Comparison of ENCODE assay signal across 17 cellular contexts in the genomic region with DNA sequence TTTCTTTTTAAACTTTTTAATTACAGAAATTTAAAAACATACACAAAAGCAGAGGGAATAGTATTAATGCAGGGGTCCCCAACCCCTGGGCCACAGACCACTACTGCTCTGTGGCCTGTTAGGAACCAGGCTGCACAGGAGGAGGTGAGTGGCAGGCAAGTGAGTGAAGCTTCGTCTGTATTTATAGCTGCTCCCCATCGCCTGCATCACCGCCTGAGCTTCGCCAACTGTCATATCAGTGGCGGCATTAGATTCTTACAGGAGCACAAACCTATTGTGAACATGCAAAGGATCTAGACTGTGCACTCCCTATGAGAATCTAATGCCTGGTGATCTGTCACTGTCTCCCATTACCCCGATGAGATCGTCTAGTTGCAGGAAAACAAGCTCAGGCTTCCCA. TPM values are rescaled to one million over a fixed set of nuclear protein-coding genes. Genes with fewer than 3 reads are reported as not detected.
DNase-seq lines count a peak whose midpoint lies in the region; ATAC-seq lines count a peak whose summit lies in the region.
"Had no signal": no experiment of that assay in that cellular context is flagged by ENCODE, and none has a peak within 500 bp of the region (broad histone marks: within the 10 kb centered on the region; RNA-seq: fewer than 3 reads in every experiment).

No MANE protein-coding gene starts in this region.

- peak overlapping the region in 1 of 10 donors; percentile 19 for H3K27ac Mint-ChIP-seq in naive thymus-derived CD8-positive, alpha-beta T cell

- H3K27ac ChIP-seq in BLaER1 (no peak overlapping the region), SJSA1 (0 out of 2 replicates have a peak overlapping the region, but pooled peaks have one; percentile 11)
- H3K27ac ChIP-seq in BLaER1 treated with 17β-estradiol and CSF1 and Interleukin-3, amounts not matched to agents 10 nM and 100 nM = no peak overlapping the region
- H3K27ac ChIP-seq: PC-9 had no signal

- no peak overlapping the region for H3K4me3 Mint-ChIP-seq in naive thymus-derived CD8-positive, alpha-beta T cell

- H3K4me3 ChIP-seq in BLaER1 (no peak overlapping the region), SJSA1 (no peak overlapping the region)
- H3K4me3 ChIP-seq in BLaER1 treated with 17β-estradiol and CSF1 and Interleukin-3, amounts not matched to agents 10 nM and 100 nM = no peak overlapping the region
- H3K4me3 ChIP-seq: K562, PC-9 had no signal

- H3K9ac ChIP-seq in BLaER1 = no peak overlapping the region
- H3K9ac ChIP-seq in BLaER1 treated with 17β-estradiol and CSF1 and Interleukin-3, amounts not matched to agents 10 nM and 100 nM = no peak overlapping the region

- no peak for DNase-seq in SJSA1 (ENCODE audit: low read depth in 1 of 2, low spot score in 2 of 2)
- peak; percentile 37 for DNase-seq in mesenteric fat pad (ENCODE audit: low spot score)
- no peak for DNase-seq in stimulated activated naive CD8-positive, alpha-beta T cell treated with anti-CD3 and anti-CD28 coated beads, Interleukin-15, Interleukin-2, amounts not matched to agents 100 U/mL and 50 U/mL, for 24 hours
- DNase-seq in naive thymus-derived CD8-positive, alpha-beta T cell = no peak
- no peak for DNase-seq in GM19240 (ENCODE audit: insufficient read length, low spot score)
- DNase-seq: BE2C, MV-4-11, NCI-H1417, NCI-H1930, NCI-H774, PC-9 had no signal

- H3K4me1 ChIP-seq in BLaER1 = peaks cover 32% of the 10 kb centered on the region
- H3K4me1 ChIP-seq in BLaER1 treated with 17β-estradiol and CSF1 and Interleukin-3, amounts not matched to agents 10 nM and 100 nM = peaks cover 22 to 34% (median 31%) of the 10 kb centered on the region in 10 experiments
- H3K4me1 ChIP-seq in SJSA1 (replicated peaks) = peaks cover 30% of the 10 kb centered on the region
- H3K4me1 ChIP-seq: BE2C had no signal

- H3K9me3 ChIP-seq in BLaER1 (no peaks in the 10 kb centered on the region), SJSA1 (replicated peaks) (no peaks in the 10 kb centered on the region)
- H3K9me3 ChIP-seq in BLaER1 treated with 17β-estradiol and CSF1 and Interleukin-3, amounts not matched to agents 10 nM and 100 nM (replicated peaks in 1 of 11) = peaks cover 0 to 31% (median 6%) of the 10 kb centered on the region in 11 experiments; a peak in 10 of 22 replicates
- H3K9me3 ChIP-seq: BE2C had no signal

- no peaks in the 10 kb centered on the region for H4K20me1 ChIP-seq in BLaER1
- no peaks in the 10 kb centered on the region for H4K20me1 ChIP-seq in BLaER1 treated with 17β-estradiol and CSF1 and Interleukin-3, amounts not matched to agents 10 nM and 100 nM

- peaks cover 20 to 61% (median 20%) of the 10 kb centered on the region in 4 donors for H3K4me1 Mint-ChIP-seq in naive thymus-derived CD8-positive, alpha-beta T cell

- H3K27me3 Mint-ChIP-seq in naive thymus-derived CD8-positive, alpha-beta T cell = peaks cover 0 to 8% (median 3%) of the 10 kb centered on the region in 5 donors

- no peak for ATAC-seq in stimulated activated naive CD8-positive, alpha-beta T cell treated with anti-CD3 and anti-CD28 coated beads, Interleukin-15, Interleukin-2, amounts not matched to agents 100 U/mL and 50 U/mL, for 24 hours
- ATAC-seq in naive thymus-derived CD8-positive, alpha-beta T cell = no peak

- H3K9me3 Mint-ChIP-seq in naive thymus-derived CD8-positive, alpha-beta T cell = peaks cover 0 to 1% (median 0%) of the 10 kb centered on the region in 9 donors

- H3K36me3 ChIP-seq in BLaER1 (no peaks in the 10 kb centered on the region), SJSA1 (no peaks in the 10 kb centered on the region)
- no peaks in the 10 kb centered on the region for H3K36me3 ChIP-seq in BLaER1 treated with 17β-estradiol and CSF1 and Interleukin-3, amounts not matched to agents 10 nM and 100 nM
- H3K36me3 ChIP-seq: BE2C had no signal

- H3K27me3 ChIP-seq in BLaER1 (no peaks in the 10 kb centered on the region), SJSA1 (replicated peaks) (no peaks in the 10 kb centered on the region)
- no peaks in the 10 kb centered on the region for H3K27me3 ChIP-seq in BLaER1 treated with 17β-estradiol and CSF1 and Interleukin-3, amounts not matched to agents 10 nM and 100 nM
- H3K27me3 ChIP-seq: BE2C had no signal

- POLR2A ChIA-PET in naive thymus-derived CD8-positive, alpha-beta T cell (lab: Charles Lee) = interaction anchor here (0.9 kb wide), 1 partner anchor 31 kb away, joined by 5 read pairs; no protein-coding TSS in a partner anchor

- peaks cover 4 to 12% (median 7%) of the 10 kb centered on the region in 3 donors for H3K36me3 Mint-ChIP-seq in naive thymus-derived CD8-positive, alpha-beta T cell

- peak overlapping the region; percentile 66; the same call in 1 of the 2 replicates for H3K4me2 ChIP-seq in BLaER1
- peak overlapping the region in 10 of 11 experiments; percentile 19 to 73 (median 65); a peak in 15 of 22 replicates for H3K4me2 ChIP-seq in BLaER1 treated with 17β-estradiol and CSF1 and Interleukin-3, amounts not matched to agents 10 nM and 100 nM
- H3K4me2 ChIP-seq: PC-9 had no signal

RNA-seq across cellular contexts. Expression of a gene that starts 22.4 kb away (rescaled TPM):
- total RNA-seq in SJSA1 (2014; rRNA removed; shearing (Covaris generic)) = not detected in 2 replicates
- not detected for total RNA-seq in mesenteric fat pad
- total RNA-seq in naive thymus-derived CD8-positive, alpha-beta T cell = 1 to 10 TPM; 1.9 to 2.0 TPM
- under 1 TPM in 2 of 3 donors, not detected in 1; 0.33 to 0.49 TPM for polyA plus RNA-seq in naive thymus-derived CD8-positive, alpha-beta T cell
- total RNA-seq: H4, K562, NCI-H460, PC-9 had no signal
- polyA plus RNA-seq: AG04450, K562 had no signal

RNA-seq across cellular contexts. Expression of a gene that starts 34.5 kb away (rescaled TPM):
- not detected in 2 replicates for total RNA-seq in SJSA1 (2014; rRNA removed; shearing (Covaris generic))
- 0.96 TPM for total RNA-seq in mesenteric fat pad
- total RNA-seq in naive thymus-derived CD8-positive, alpha-beta T cell = under 1 TPM; 0.25 to 0.34 TPM
- polyA plus RNA-seq in naive thymus-derived CD8-positive, alpha-beta T cell = 1 to 10 TPM in 1 of 3 donors, under 1 TPM in 2; 0.42 to 9.3 (median 0.80) TPM
- total RNA-seq: H4, K562 had no signal
- polyA plus RNA-seq: AG04450 had no signal
